In the genomic region with DNA sequence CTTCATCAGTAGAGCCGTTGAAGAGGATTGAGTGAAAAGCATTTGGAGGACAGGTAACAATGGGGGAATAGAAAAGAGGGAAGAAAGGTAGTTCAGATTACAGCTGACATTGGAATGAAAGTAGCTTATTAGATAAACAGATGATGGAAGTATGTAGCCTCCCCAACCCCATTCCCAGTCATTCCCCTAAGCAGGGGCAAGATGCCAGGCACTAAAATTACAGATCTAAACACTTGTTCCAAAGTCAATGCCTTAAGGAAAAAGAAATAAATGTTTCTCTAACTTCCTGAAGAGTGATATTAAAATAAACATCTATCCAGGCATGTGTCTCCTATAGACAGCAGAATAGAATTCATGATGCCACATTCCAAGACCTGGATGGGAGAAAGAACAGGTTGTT, we compare ENCODE assay signal across 17 cellular contexts.
DNase-seq lines count a peak whose midpoint lies in the region; ATAC-seq and TF ChIP-seq lines count a peak whose summit lies in the region.
"Had no signal": no experiment of that assay in that cellular context is flagged by ENCODE, and none has a peak within 500 bp of the region (broad histone marks: within the 10 kb centered on the region; RNA-seq: fewer than 3 reads in every experiment).

No MANE protein-coding gene starts in this region.

- H3K4me3 ChIP-seq in GM23248: no peak overlapping the region
- H3K4me3 ChIP-seq: GM12878, GM23338 had no signal

- peaks cover 25% of the 10 kb centered on the region for H3K4me1 Mint-ChIP-seq in osteocyte (ENCODE audit: unreplicated experiment)
- H3K4me1 Mint-ChIP-seq: CD4-positive, alpha-beta memory T cell; GM23338 had no signal

- H3K9me3 ChIP-seq in GM23248 (ENCODE audit: low read depth): no peaks in the 10 kb centered on the region

- H3K36me3 Mint-ChIP-seq in osteocyte (ENCODE audit: unreplicated experiment): no peaks in the 10 kb centered on the region
- H3K36me3 Mint-ChIP-seq: CD4-positive, alpha-beta memory T cell had no signal

- H3F3A ChIP-seq in GM23248 (ENCODE audit: insufficient read depth): peaks cover 12% of the 10 kb centered on the region

- H3K36me3 ChIP-seq in GM23248 (ENCODE audit: low read depth): no peaks in the 10 kb centered on the region

- no peak overlapping the region for H2AFZ ChIP-seq in GM23248
- H2AFZ ChIP-seq: GM23338 had no signal

- peaks cover 5% of the 10 kb centered on the region for H3K4me1 ChIP-seq in GM23248 (ENCODE audit: insufficient read depth)

- in situ Hi-C loops in GM23248 (cut with MboI): no loop called here

- no peak overlapping the region for H3K4me2 ChIP-seq in GM23248 (ENCODE audit: unreplicated experiment)
- H3K4me2 ChIP-seq: GM23338 had no signal

- DNase-seq in EL: peak; percentile 18
- peak; percentile 66 for DNase-seq in M059J (ENCODE audit: low read depth)
- DNase-seq in osteocyte (ENCODE audit: extremely low spot score, unreplicated experiment): no peak
- no peak for DNase-seq in SK-N-DZ (ENCODE audit: low spot score)
- no peak for DNase-seq in GM23248
- DNase-seq: C1 segment of cervical spinal cord; Calu3; CD4-positive, alpha-beta memory T cell; COR-L47; DMS53; DMS79 treated with DMSO at 0.1 percent for 48 hours; GDM1; H9 had no signal

- no peaks in the 10 kb centered on the region for H4K20me1 ChIP-seq in GM23248 (ENCODE audit: insufficient read depth)

- peak overlapping the region; percentile 67 for H3K27ac Mint-ChIP-seq in osteocyte (ENCODE audit: unreplicated experiment)
- H3K27ac Mint-ChIP-seq: CD4-positive, alpha-beta memory T cell; GM23338 had no signal

- H3K27me3 ChIP-seq in GM23248 (replicated peaks; ENCODE audit: insufficient read depth): no peaks in the 10 kb centered on the region

- ATAC-seq in HG03196 (IDR thresholded peaks at IDR 0.05; ENCODE audit: unreplicated experiment): no peak
- ATAC-seq: GM12878, GM23338, HCT116 had no signal

- 90 to 95% methylated on average over 1 of the region's 1 CpG for WGBS in GM23248 (ENCODE audit: low coverage in 1 of 2, low lambda C conversion rate in 2 of 2, missing lambda C conversion rate in 2 of 2), 2 experiments

- H3K9me3 Mint-ChIP-seq in osteocyte (ENCODE audit: unreplicated experiment): peaks cover 3% of the 10 kb centered on the region
- H3K9me3 Mint-ChIP-seq: GM23338, H9 had no signal

- TF ChIP-seq CTCF in osteocyte (IDR thresholded peaks at IDR 0.05): no peak

- H3K27me3 Mint-ChIP-seq in osteocyte (ENCODE audit: unreplicated experiment): no peaks in the 10 kb centered on the region
- H3K27me3 Mint-ChIP-seq: CD4-positive, alpha-beta memory T cell had no signal

- H3K79me2 ChIP-seq in GM23248 (ENCODE audit: insufficient read depth): no peaks in the 10 kb centered on the region

- H3K9ac ChIP-seq in GM23248: no peak overlapping the region

- H3K4me3 Mint-ChIP-seq in osteocyte (ENCODE audit: unreplicated experiment): no peak overlapping the region
- H3K4me3 Mint-ChIP-seq: CD4-positive, alpha-beta memory T cell; GM23338; H9 had no signal

- H3K27ac ChIP-seq in GM23248: no peak overlapping the region

- no peaks in the 10 kb centered on the region for H3K9me2 ChIP-seq in GM23248 (ENCODE audit: insufficient read depth)

Comparison
In these comparisons a context has a peak if more than half of its experiments do, and no peak if none do; other contexts are left out.
1. DNase-seq: peak in EL (single experiment) and M059J (single experiment); none in osteocyte (single experiment), SK-N-DZ (single experiment) and GM23248 (single experiment).